ENCODE assay signal across 8 cellular contexts in genomic region chr12:26830783-26831601, GRCh38. TPM values are rescaled to one million over a fixed set of nuclear protein-coding genes. Genes with fewer than 3 reads are reported as not detected.
DNase-seq lines count a peak whose midpoint lies in the region; ATAC-seq and TF ChIP-seq lines count a peak whose summit lies in the region.

No MANE protein-coding gene starts in this region.

- peak overlapping the region; percentile 58 for H3K4me3 Mint-ChIP-seq in chondrocyte (ENCODE audit: unreplicated experiment)
- peak overlapping the region; percentile 12 to 82 (median 72) for H3K4me3 Mint-ChIP-seq in naive thymus-derived CD8-positive, alpha-beta T cell

- ATAC-seq in DND-41 (ENCODE audit: insufficient read depth, low read depth) (no peak), esophagus mucosa (no peak)
- no peak for ATAC-seq in naive thymus-derived CD8-positive, alpha-beta T cell

- H3K79me2 ChIP-seq in DND-41 (ENCODE audit: insufficient read depth, low read length), result peaks cover 66% of the 10 kb centered on the region

- H3K4me1 ChIP-seq in DND-41 (ENCODE audit: insufficient read depth, low read length) (peaks cover 60% of the 10 kb centered on the region), stomach (peaks cover 5 to 40% (median 26%) of the 10 kb centered on the region in 4 donors)

- POLR2A ChIA-PET in naive thymus-derived CD8-positive, alpha-beta T cell (lab: Charles Lee), result interaction anchor here (1.6 to 3.7 kb wide), 3 partner anchors 108 to 413 kb away, joined by 7 to 30 read pairs (median 9); partner anchors contain the start of genes FGFR1OP2, STK38L and TM7SF3

- H3K4me1 Mint-ChIP-seq in chondrocyte (ENCODE audit: low read depth), result peaks cover 24% of the 10 kb centered on the region
- peaks cover 27 to 71% (median 58%) of the 10 kb centered on the region in 4 donors for H3K4me1 Mint-ChIP-seq in naive thymus-derived CD8-positive, alpha-beta T cell

- H3K27ac ChIP-seq in DND-41 (ENCODE audit: low read length), result peak overlapping the region; percentile 61
- no peak overlapping the region for H3K27ac ChIP-seq in stomach

- H4K20me1 ChIP-seq in DND-41 (ENCODE audit: insufficient read depth, low read length), result peaks cover 17% of the 10 kb centered on the region; the same call in 1 of the 2 replicates

- no peak for TF ChIP-seq POLR2A in stomach (IDR thresholded peaks at IDR 0.05)

- H3K9me3 Mint-ChIP-seq in chondrocyte (ENCODE audit: low read depth), result no peaks in the 10 kb centered on the region
- no peaks in the 10 kb centered on the region for H3K9me3 Mint-ChIP-seq in naive thymus-derived CD8-positive, alpha-beta T cell

- peak overlapping the region; percentile 37; the same call in 1 of the 2 replicates for H2AFZ ChIP-seq in DND-41 (ENCODE audit: low read depth, low read length)

- H3K4me2 ChIP-seq in DND-41 (ENCODE audit: insufficient read depth, low read length), result peak overlapping the region; percentile 71

- intact Hi-C loops in posterior cingulate gyrus (cut with DNase I), result no loop called here
- intact Hi-C loops in stomach (cut with DNase I; ENCODE audit: low total_unique reads), result no loop called here

- H3K27me3 ChIP-seq in DND-41 (ENCODE audit: insufficient read depth, low read length, poor library complexity) (no peaks in the 10 kb centered on the region), stomach (no peaks in the 10 kb centered on the region)

- DNase-seq in DND-41, result peak; percentile 30
- peak; percentile 28 for DNase-seq in M059J (ENCODE audit: low read depth)
- no peak for DNase-seq in chondrocyte (ENCODE audit: low spot score)
- no peak for DNase-seq in naive thymus-derived CD8-positive, alpha-beta T cell
- no peak for DNase-seq in posterior cingulate gyrus
- no peak for DNase-seq in ureter (ENCODE audit: low spot score)
- no peak for DNase-seq in stomach

- H3K36me3 ChIP-seq in DND-41 (ENCODE audit: insufficient read depth, low read length), result no peaks in the 10 kb centered on the region; the same call in 1 of the 2 replicates
- no peaks in the 10 kb centered on the region for H3K36me3 ChIP-seq in stomach

- peak overlapping the region; percentile 48 for H3K9ac ChIP-seq in DND-41 (ENCODE audit: low read depth, low read length)

- TF ChIP-seq EP300 in stomach (IDR thresholded peaks at IDR 0.05), result no peak

- H3K36me3 Mint-ChIP-seq in chondrocyte (ENCODE audit: low read depth), result no peaks in the 10 kb centered on the region
- no peaks in the 10 kb centered on the region for H3K36me3 Mint-ChIP-seq in naive thymus-derived CD8-positive, alpha-beta T cell

- 71 to 88% (median 78%) methylated on average over 14 of the region's 14 CpGs for WGBS in stomach, 5 donors

- H3K4me3 ChIP-seq in DND-41 (ENCODE audit: low read depth in 1 of 2, low read length in 2 of 2) (peak overlapping the region in 1 of 2 experiments; percentile 55; a peak in 3 of 4 replicates), stomach (peak overlapping the region in 2 of 4 donors; percentile 18 to 28)

- H3K9me3 ChIP-seq in DND-41 (ENCODE audit: insufficient read depth, low read length, severe bottlenecking) (no peaks in the 10 kb centered on the region), stomach (no peaks in the 10 kb centered on the region)

- peak overlapping the region; percentile 38 for H3K27ac Mint-ChIP-seq in chondrocyte (ENCODE audit: unreplicated experiment)
- peak overlapping the region in 9 of 10 donors; percentile 9 to 81 (median 58) for H3K27ac Mint-ChIP-seq in naive thymus-derived CD8-positive, alpha-beta T cell

- no peaks in the 10 kb centered on the region for H3K27me3 Mint-ChIP-seq in chondrocyte (ENCODE audit: low read depth)
- H3K27me3 Mint-ChIP-seq in naive thymus-derived CD8-positive, alpha-beta T cell, result no peaks in the 10 kb centered on the region

- no peak for TF ChIP-seq CTCF in DND-41 (IDR thresholded peaks at IDR 0.05; ENCODE audit: borderline replicate concordance, extremely low read depth, low read length, poor library complexity, severe bottlenecking)
- TF ChIP-seq CTCF in chondrocyte (IDR thresholded peaks at IDR 0.05), result no peak
- TF ChIP-seq CTCF in stomach (IDR thresholded peaks at IDR 0.05), result no peak

RNA-seq across cellular contexts. Expression of gene ITPR2, which starts 2.0 kb away (rescaled TPM):
- 9.6 and 13.6 TPM in 2 replicates for total RNA-seq in M059J (2014; rRNA removed; shearing (Covaris generic))
- 18.7 to 28.8 TPM (median 19.8 TPM) in 3 replicates for total RNA-seq in chondrocyte
- total RNA-seq in naive thymus-derived CD8-positive, alpha-beta T cell, result 10 to 100 TPM; 37.9 to 45.9 TPM
- polyA plus RNA-seq in naive thymus-derived CD8-positive, alpha-beta T cell, result 1 to 10 TPM; 4.6 to 9.6 (median 8.3) TPM
- total RNA-seq in esophagus mucosa, result 35.1 TPM
- 35.2 TPM for total RNA-seq in ureter
- 100 to 1,000 TPM in 1 of 5 donors, 10 to 100 TPM in 4; 23.2 to 172 (median 37.1) TPM for total RNA-seq in stomach
- 1 to 10 TPM; 1.4 to 2.3 (median 1.8) TPM for polyA plus RNA-seq in stomach

Comparison
In these comparisons a context has a peak if more than half of its experiments do, and no peak if none do; other contexts are left out.
1. DNase-seq: peak in DND-41 (single experiment) and M059J (single experiment); none in chondrocyte (single experiment), naive thymus-derived CD8-positive, alpha-beta T cell (0 of 10), posterior cingulate gyrus (0 of 10), ureter (single experiment) and stomach (single experiment).